Comparison of ENCODE assay signal across 3 cellular contexts in the genomic region with DNA sequence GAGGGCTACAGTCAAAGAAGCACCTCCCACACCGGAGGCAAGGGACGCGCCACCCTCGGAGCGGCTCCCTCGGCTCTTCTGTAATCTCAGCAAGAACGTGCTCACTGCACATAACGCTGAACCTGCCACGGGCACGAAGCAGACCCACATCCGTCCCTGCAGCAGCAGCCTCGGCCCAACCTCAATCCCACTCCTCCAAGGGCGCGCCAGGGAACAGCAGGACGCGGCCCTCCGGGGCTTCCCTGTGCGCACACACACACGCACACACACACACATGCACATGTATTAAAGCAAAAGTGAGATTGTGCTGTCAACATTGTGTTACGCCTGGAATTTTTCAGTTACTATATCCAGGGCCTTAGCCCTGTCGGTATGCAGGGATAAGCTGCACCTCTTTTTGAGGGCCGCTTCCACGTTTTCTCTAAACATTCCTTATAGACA.
TF ChIP-seq lines count a peak whose summit lies in the region.

No MANE protein-coding gene starts in this region.

TF ChIP-seq in SK-N-SH, 30 proteins besides CTCF, POLR2A, EP300 and RAD21:
- no peak for TF ChIP-seq NFIC (IDR thresholded peaks at IDR 0.05; ENCODE audit: borderline replicate concordance)
- no peak for TF ChIP-seq FOXJ3 (CRISPR knock-in tag; IDR thresholded peaks at IDR 0.05)
- no peak for TF ChIP-seq TEAD4 (IDR thresholded peaks at IDR 0.05; ENCODE audit: borderline replicate concordance, insufficient read depth)
- no peak for TF ChIP-seq USF2 (IDR thresholded peaks at IDR 0.05; ENCODE audit: borderline replicate concordance, low read depth, low read length)
- TF ChIP-seq ELF1 (IDR thresholded peaks at IDR 0.05) = no peak
- TF ChIP-seq TAF1 (IDR thresholded peaks at IDR 0.05; ENCODE audit: borderline replicate concordance, low read depth, low read length) = no peak
- no peak for TF ChIP-seq MXI1 (IDR thresholded peaks at IDR 0.05; ENCODE audit: low read depth, low read length)
- TF ChIP-seq JUND (IDR thresholded peaks at IDR 0.05) = no peak
- TF ChIP-seq EZH2phosphoT487 (IDR thresholded peaks at IDR 0.05; ENCODE audit: borderline replicate concordance, low read depth) = no peak
- no peak for TF ChIP-seq RXRA (IDR thresholded peaks at IDR 0.05; ENCODE audit: borderline replicate concordance, low read depth)
- no peak for TF ChIP-seq IRF3 (IDR thresholded peaks at IDR 0.05; ENCODE audit: low read depth, low read length)
- TF ChIP-seq, protein P1, sequence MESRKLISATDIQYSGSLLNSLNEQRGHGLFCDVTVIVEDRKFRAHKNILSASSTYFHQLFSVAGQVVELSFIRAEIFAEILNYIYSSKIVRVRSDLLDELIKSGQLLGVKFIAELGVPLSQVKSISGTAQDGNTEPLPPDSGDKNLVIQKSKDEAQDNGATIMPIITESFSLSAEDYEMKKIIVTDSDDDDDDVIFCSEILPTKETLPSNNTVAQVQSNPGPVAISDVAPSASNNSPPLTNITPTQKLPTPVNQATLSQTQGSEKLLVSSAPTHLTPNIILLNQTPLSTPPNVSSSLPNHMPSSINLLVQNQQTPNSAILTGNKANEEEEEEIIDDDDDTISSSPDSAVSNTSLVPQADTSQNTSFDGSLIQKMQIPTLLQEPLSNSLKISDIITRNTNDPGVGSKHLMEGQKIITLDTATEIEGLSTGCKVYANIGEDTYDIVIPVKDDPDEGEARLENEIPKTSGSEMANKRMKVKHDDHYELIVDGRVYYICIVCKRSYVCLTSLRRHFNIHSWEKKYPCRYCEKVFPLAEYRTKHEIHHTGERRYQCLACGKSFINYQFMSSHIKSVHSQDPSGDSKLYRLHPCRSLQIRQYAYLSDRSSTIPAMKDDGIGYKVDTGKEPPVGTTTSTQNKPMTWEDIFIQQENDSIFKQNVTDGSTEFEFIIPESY (IDR thresholded peaks at IDR 0.05; ENCODE audit: borderline replicate concordance, low read depth) = no peak
- no peak for TF ChIP-seq USF1 (IDR thresholded peaks at IDR 0.05; ENCODE audit: borderline replicate concordance, low read depth)
- TF ChIP-seq POLR2AphosphoS5 (IDR thresholded peaks at IDR 0.05; ENCODE audit: low read depth, low read length) = no peak
- no peak for TF ChIP-seq CHD2 (IDR thresholded peaks at IDR 0.05; ENCODE audit: low read length, partially characterized antibody)
- no peak for TF ChIP-seq NRF1 (IDR thresholded peaks at IDR 0.05; ENCODE audit: low read depth, low read length)
TF ChIP-seq in SK-N-SH: peak in this region for 0.

TF ChIP-seq in SK-N-SH treated with all-trans-retinoic acid at 6 μM for 48 hours, 23 proteins besides CTCF, POLR2A, EP300 and RAD21:
- TF ChIP-seq ZNF565 (CRISPR knock-in tag; conservative IDR thresholded peaks at IDR 0.05; ENCODE audit: low read depth) = no peak
- TF ChIP-seq, protein P2, sequence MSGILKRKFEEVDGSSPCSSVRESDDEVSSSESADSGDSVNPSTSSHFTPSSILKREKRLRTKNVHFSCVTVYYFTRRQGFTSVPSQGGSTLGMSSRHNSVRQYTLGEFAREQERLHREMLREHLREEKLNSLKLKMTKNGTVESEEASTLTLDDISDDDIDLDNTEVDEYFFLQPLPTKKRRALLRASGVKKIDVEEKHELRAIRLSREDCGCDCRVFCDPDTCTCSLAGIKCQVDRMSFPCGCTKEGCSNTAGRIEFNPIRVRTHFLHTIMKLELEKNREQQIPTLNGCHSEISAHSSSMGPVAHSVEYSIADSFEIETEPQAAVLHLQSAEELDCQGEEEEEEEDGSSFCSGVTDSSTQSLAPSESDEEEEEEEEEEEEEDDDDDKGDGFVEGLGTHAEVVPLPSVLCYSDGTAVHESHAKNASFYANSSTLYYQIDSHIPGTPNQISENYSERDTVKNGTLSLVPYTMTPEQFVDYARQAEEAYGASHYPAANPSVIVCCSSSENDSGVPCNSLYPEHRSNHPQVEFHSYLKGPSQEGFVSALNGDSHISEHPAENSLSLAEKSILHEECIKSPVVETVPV (CRISPR knock-in tag; IDR thresholded peaks at IDR 0.05) = no peak
- no peak for TF ChIP-seq CREB5 (CRISPR knock-in tag; IDR thresholded peaks at IDR 0.05; ENCODE audit: low read depth)
- TF ChIP-seq CSDC2 (CRISPR knock-in tag; IDR thresholded peaks at IDR 0.05) = no peak
- TF ChIP-seq ZNF8 (CRISPR knock-in tag; IDR thresholded peaks at IDR 0.05) = no peak
- TF ChIP-seq BACH2 (CRISPR knock-in tag; IDR thresholded peaks at IDR 0.05; ENCODE audit: borderline replicate concordance) = no peak
- TF ChIP-seq, protein P3, sequence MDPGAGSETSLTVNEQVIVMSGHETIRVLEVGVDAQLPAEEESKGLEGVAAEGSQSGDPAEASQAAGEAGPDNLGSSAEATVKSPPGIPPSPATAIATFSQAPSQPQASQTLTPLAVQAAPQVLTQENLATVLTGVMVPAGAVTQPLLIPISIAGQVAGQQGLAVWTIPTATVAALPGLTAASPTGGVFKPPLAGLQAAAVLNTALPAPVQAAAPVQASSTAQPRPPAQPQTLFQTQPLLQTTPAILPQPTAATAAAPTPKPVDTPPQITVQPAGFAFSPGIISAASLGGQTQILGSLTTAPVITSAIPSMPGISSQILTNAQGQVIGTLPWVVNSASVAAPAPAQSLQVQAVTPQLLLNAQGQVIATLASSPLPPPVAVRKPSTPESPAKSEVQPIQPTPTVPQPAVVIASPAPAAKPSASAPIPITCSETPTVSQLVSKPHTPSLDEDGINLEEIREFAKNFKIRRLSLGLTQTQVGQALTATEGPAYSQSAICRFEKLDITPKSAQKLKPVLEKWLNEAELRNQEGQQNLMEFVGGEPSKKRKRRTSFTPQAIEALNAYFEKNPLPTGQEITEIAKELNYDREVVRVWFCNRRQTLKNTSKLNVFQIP (CRISPR knock-in tag; IDR thresholded peaks at IDR 0.05; ENCODE audit: borderline replicate concordance, low read depth) = no peak
- no peak for TF ChIP-seq PPARA (CRISPR knock-in tag; IDR thresholded peaks at IDR 0.05; ENCODE audit: borderline replicate concordance)
- TF ChIP-seq ZFP3 (CRISPR knock-in tag; IDR thresholded peaks at IDR 0.05) = no peak
- no peak for TF ChIP-seq OSR1 (CRISPR knock-in tag; IDR thresholded peaks at IDR 0.05)
- no peak for TF ChIP-seq ZNF70 (CRISPR knock-in tag; IDR thresholded peaks at IDR 0.05)
- TF ChIP-seq PATZ1 (CRISPR knock-in tag; IDR thresholded peaks at IDR 0.05; ENCODE audit: borderline replicate concordance) = no peak

TF ChIP-seq in HepG2, 621 proteins besides CTCF, POLR2A, EP300 and RAD21:
- TF ChIP-seq GABPB1 (CRISPR knock-in tag; IDR thresholded peaks at IDR 0.05) (peak; percentile 19; the same call in 1 of the 2 replicates), AGO2 (optimal IDR thresholded peaks at IDR 0.05; ENCODE audit: low read depth, low read length) (peak; percentile 28)
- TF ChIP-seq, protein P4, sequence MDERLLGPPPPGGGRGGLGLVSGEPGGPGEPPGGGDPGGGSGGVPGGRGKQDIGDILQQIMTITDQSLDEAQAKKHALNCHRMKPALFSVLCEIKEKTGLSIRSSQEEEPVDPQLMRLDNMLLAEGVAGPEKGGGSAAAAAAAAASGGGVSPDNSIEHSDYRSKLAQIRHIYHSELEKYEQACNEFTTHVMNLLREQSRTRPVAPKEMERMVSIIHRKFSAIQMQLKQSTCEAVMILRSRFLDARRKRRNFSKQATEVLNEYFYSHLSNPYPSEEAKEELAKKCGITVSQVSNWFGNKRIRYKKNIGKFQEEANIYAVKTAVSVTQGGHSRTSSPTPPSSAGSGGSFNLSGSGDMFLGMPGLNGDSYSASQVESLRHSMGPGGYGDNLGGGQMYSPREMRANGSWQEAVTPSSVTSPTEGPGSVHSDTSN (CRISPR knock-in tag; IDR thresholded peaks at IDR 0.05) = no peak
